ENCODE assay signal across 19 cellular contexts in the genomic region with DNA sequence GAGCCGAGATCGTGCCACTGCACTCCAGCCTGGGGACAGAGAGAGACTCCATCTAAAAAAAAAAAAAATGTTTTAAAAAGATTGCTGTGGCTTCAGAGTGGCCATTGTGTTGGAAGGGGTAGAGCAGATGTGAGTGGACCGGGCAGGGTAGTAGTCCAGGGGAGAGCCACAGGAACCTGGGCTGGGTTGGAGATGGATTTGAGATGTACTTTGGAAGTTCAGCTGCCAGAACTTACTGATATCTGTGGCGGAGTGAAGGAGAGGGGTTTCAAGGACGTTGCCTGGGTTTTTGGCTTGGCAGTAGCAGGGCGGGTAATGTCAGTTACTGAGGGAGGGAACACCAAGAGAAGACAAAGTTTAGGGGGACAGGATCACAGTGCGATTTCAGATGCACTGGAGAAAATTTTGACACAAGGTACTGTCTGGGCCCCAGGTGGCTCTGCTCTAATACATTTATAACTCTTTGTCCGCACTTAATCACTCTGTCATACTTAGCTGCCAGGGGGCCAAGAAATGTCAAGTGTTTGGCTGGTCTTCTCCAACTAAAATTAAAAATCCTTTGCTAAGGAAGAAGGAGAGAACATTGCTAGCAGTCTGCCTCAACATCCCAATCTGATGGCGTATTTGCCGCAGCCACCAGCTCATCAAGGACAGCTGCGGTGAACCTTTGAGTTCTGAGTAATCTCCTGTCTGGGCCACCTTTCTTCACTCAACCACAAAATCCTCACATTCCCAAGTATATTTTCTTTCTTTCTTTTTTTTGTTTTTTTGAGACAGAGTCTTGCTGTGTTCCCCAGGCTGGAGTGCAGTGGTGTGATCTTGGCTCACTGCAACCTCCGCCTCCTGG. TPM values are rescaled to one million over a fixed set of nuclear protein-coding genes. Genes with fewer than 3 reads are reported as not detected.
A peak's percentile ranks its signal among the peaks of the same experiment; 100 is the strongest.
DNase-seq lines count a peak whose midpoint lies in the region; ATAC-seq and TF ChIP-seq lines count a peak whose summit lies in the region.
"Had no signal": no experiment of that assay in that cellular context is flagged by ENCODE, and none has a peak within 500 bp of the region (broad histone marks: within the 10 kb centered on the region; RNA-seq: fewer than 3 reads in every experiment).

No MANE protein-coding gene starts in this region.

- H3K9me3 Mint-ChIP-seq in nephron progenitor cell, result no peaks in the 10 kb centered on the region
- H3K9me3 Mint-ChIP-seq: natural killer cell treated with Interleukin-12 subunit alpha and Interleukin-12 subunit beta and Interleukin-15 and Interleukin-18, amount 100 ng/mL, for 72 hours had no signal

- in situ Hi-C loops in transverse colon (cut with MboI; ENCODE audit: low pct_ligation_motif_present in 1 of 4, low pct_unique_long_range_greater_than_20kb in 1 of 4, low sequenced_read_pairs in 3 of 4), result no loop called here

- H3K27ac ChIP-seq in gastroesophageal sphincter (peak overlapping the region in 3 of 4 donors; percentile 59 to 72 (median 69)), transverse colon (peak overlapping the region; percentile 6 to 67 (median 46))
- H3K27ac ChIP-seq: hepatocyte, left lung had no signal

- peak overlapping the region; percentile 78 for H3K27ac Mint-ChIP-seq in nephron progenitor cell
- H3K27ac Mint-ChIP-seq: natural killer cell treated with Interleukin-12 subunit alpha and Interleukin-12 subunit beta and Interleukin-15 and Interleukin-18, amount 100 ng/mL, for 72 hours had no signal

- no peak overlapping the region for H3K4me3 Mint-ChIP-seq in nephron progenitor cell
- H3K4me3 Mint-ChIP-seq: natural killer cell treated with Interleukin-12 subunit alpha and Interleukin-12 subunit beta and Interleukin-15 and Interleukin-18, amount 100 ng/mL, for 72 hours had no signal

- no peaks in the 10 kb centered on the region for H3K27me3 ChIP-seq in adipocyte (replicated peaks; ENCODE audit: control insufficient read depth, insufficient read depth, low read length)
- no peaks in the 10 kb centered on the region for H3K27me3 ChIP-seq in gastroesophageal sphincter
- H3K27me3 ChIP-seq in transverse colon, result no peaks in the 10 kb centered on the region
- H3K27me3 ChIP-seq: BE2C, hepatocyte, left lung had no signal

- WGBS in gastroesophageal sphincter (ENCODE audit: low coverage in 1 of 2), 2 donors, result 59 to 75% methylated on average over 11 of the region's 12 CpGs
- 85 to 86% methylated on average over 8 to 12 of the region's 12 CpGs for WGBS in transverse colon (ENCODE audit: low coverage in 1 of 2), 2 donors

- intact Hi-C loops in transverse colon (cut with DNase I; ENCODE audit: low total_unique reads), result no loop called here

- TF ChIP-seq CTCF in gastroesophageal sphincter (IDR thresholded peaks at IDR 0.05) (no peak), nephron progenitor cell (IDR thresholded peaks at IDR 0.05) (no peak), transverse colon (IDR thresholded peaks at IDR 0.05) (no peak)

- ATAC-seq in gastroesophageal sphincter, result no peak
- ATAC-seq: left lung; natural killer cell treated with Interleukin-12 subunit alpha and Interleukin-12 subunit beta and Interleukin-15 and Interleukin-18, amount 100 ng/mL, for 72 hours; SK-N-SH treated with all-trans-retinoic acid at 6 μM for 48 hours; stimulated activated naive CD8-positive, alpha-beta T cell treated with anti-CD3 and anti-CD28 coated beads, Interleukin-15, Interleukin-2, amounts not matched to agents 100 U/mL and 50 U/mL, for 24 hours had no signal

- H3K36me3 Mint-ChIP-seq in nephron progenitor cell (ENCODE audit: low read depth), result peaks cover 12% of the 10 kb centered on the region
- H3K36me3 Mint-ChIP-seq: natural killer cell treated with Interleukin-12 subunit alpha and Interleukin-12 subunit beta and Interleukin-15 and Interleukin-18, amount 100 ng/mL, for 72 hours had no signal

- peaks cover 3% of the 10 kb centered on the region for H3K27me3 Mint-ChIP-seq in nephron progenitor cell (ENCODE audit: low read depth, poor library complexity)
- H3K27me3 Mint-ChIP-seq: natural killer cell treated with Interleukin-12 subunit alpha and Interleukin-12 subunit beta and Interleukin-15 and Interleukin-18, amount 100 ng/mL, for 72 hours had no signal

- H3K36me3 ChIP-seq in adipocyte (ENCODE audit: control insufficient read depth, insufficient read depth, low read length, severe bottlenecking), result peaks cover 6% of the 10 kb centered on the region
- H3K36me3 ChIP-seq in gastroesophageal sphincter, result peaks cover 0 to 5% of the 10 kb centered on the region in 2 donors
- no peaks in the 10 kb centered on the region for H3K36me3 ChIP-seq in transverse colon
- H3K36me3 ChIP-seq: BE2C, left lung had no signal

- DNase-seq in adipocyte (ENCODE audit: low read depth) (no peak), nephron progenitor cell (no peak), transverse colon (no peak), NCI-H1930 (lab: John Stamatoyannopoulos, UW) (no peak), SIG-M5 (lab: John Stamatoyannopoulos, UW) (no peak), Ammon's horn (ENCODE audit: low spot score) (no peak)
- DNase-seq in effector CD4-positive, alpha-beta T cell, result no peak
- DNase-seq: activated CD8-positive, alpha-beta memory T cell treated with anti-CD3 and anti-CD28 coated beads for 24 hours; activated gamma-delta T cell; BE2C; DMS79 treated with DMSO at 0.1 percent for 48 hours; left lung; NCI-H446; stimulated activated naive CD8-positive, alpha-beta T cell treated with anti-CD3 and anti-CD28 coated beads, Interleukin-15, Interleukin-2, amounts not matched to agents 100 U/mL and 50 U/mL, for 24 hours had no signal

- H3K9ac ChIP-seq in adipocyte (ENCODE audit: low read length), result peak overlapping the region; percentile 48

- no peak for TF ChIP-seq EP300 in gastroesophageal sphincter (IDR thresholded peaks at IDR 0.05)
- TF ChIP-seq EP300 in transverse colon (IDR thresholded peaks at IDR 0.05; ENCODE audit: low read depth), result no peak

- H3K4me1 Mint-ChIP-seq in nephron progenitor cell, result peaks cover 77% of the 10 kb centered on the region

- TF ChIP-seq POLR2A in gastroesophageal sphincter (IDR thresholded peaks at IDR 0.05) (no peak), transverse colon (IDR thresholded peaks at IDR 0.05) (no peak)

- H3K4me1 ChIP-seq in adipocyte (ENCODE audit: control insufficient read depth, insufficient read depth, low read length) (peaks cover 77% of the 10 kb centered on the region), gastroesophageal sphincter (peaks cover 13 to 98% (median 39%) of the 10 kb centered on the region in 3 donors), transverse colon (peaks cover 38 to 47% (median 40%) of the 10 kb centered on the region in 4 donors)

- H3K4me3 ChIP-seq in adipocyte (ENCODE audit: low read length) (no peak overlapping the region), gastroesophageal sphincter (no peak overlapping the region), transverse colon (no peak overlapping the region)
- H3K4me3 ChIP-seq: hepatocyte, left lung, skin epidermis had no signal

- H3K9me3 ChIP-seq in adipocyte (ENCODE audit: control insufficient read depth, low read length), result no peaks in the 10 kb centered on the region
- no peaks in the 10 kb centered on the region for H3K9me3 ChIP-seq in gastroesophageal sphincter
- H3K9me3 ChIP-seq in transverse colon, result no peaks in the 10 kb centered on the region
- H3K9me3 ChIP-seq: BE2C, left lung had no signal

RNA-seq across cellular contexts. Expression of gene EPHX1, which starts 9.6 kb away (rescaled TPM):
- total RNA-seq in gastroesophageal sphincter (100 to 1,000 TPM in 3 of 4 donors, 10 to 100 TPM in 1; 74.0 to 133 (median 101) TPM), transverse colon (100 to 1,000 TPM in 1 of 4 donors, 10 to 100 TPM in 3; 56.9 to 114 (median 90.6) TPM)

RNA-seq across cellular contexts. Expression of gene SRP9, which starts 41.9 kb away (rescaled TPM):
- 100 to 1,000 TPM; 146 to 260 (median 216) TPM for total RNA-seq in gastroesophageal sphincter
- 100 to 1,000 TPM in 2 of 4 donors, 10 to 100 TPM in 2; 42.3 to 208 (median 117) TPM for total RNA-seq in transverse colon
